8 cellular contexts compared by ENCODE assay signal in genomic region chr4:186297013-186297645, GRCh38. TPM values are rescaled to one million over a fixed set of nuclear protein-coding genes. Genes with fewer than 3 reads are reported as not detected.
DNase-seq lines count a peak whose midpoint lies in the region; TF ChIP-seq lines count a peak whose summit lies in the region.

No MANE protein-coding gene starts in this region.

- POLR2A ChIA-PET in activated CD4-positive, alpha-beta memory T cell treated with anti-CD3 and anti-CD28 coated beads, Interleukin-2, amount 10 ng/mL, durations not matched to agents 7 days and 5 days (lab: Charles Lee): no interaction called here

- H3K4me1 ChIP-seq in effector memory CD4-positive, alpha-beta T cell (ENCODE audit: control insufficient read depth, insufficient read depth, low read length, poor library complexity, severe bottlenecking): peaks cover 4% of the 10 kb centered on the region

- intact Hi-C loops in Calu3 (cut with micrococcal nuclease; ENCODE audit: unreplicated experiment): loop anchor here (1.0 to 10.0 kb wide), 3 partner anchors 176 to 290 kb away; partner anchors contain the start of gene MTNR1A

- DNase-seq in Calu3 (peak; percentile 22), H7 (peak; percentile 74), NCI-H82 (lab: John Stamatoyannopoulos, UW) (peak; percentile 57), dedifferentiated amniotic fluid mesenchymal stem cell (ENCODE audit: extremely low spot score) (peak; percentile 80), middle frontal gyrus (ENCODE audit: extremely low spot score, low spot score) (peak; percentile 52)
- DNase-seq in activated T-cell treated with anti-CD3 and anti-CD28 coated beads, Interleukin-2, amount 50 U/mL, for 48 hours: no peak
- DNase-seq in activated CD4-positive, alpha-beta memory T cell treated with anti-CD3 and anti-CD28 coated beads, Interleukin-2, amount 10 ng/mL, durations not matched to agents 7 days and 5 days: no peak
- no peak for DNase-seq in effector memory CD4-positive, alpha-beta T cell

- no peaks in the 10 kb centered on the region for H3K4me1 Mint-ChIP-seq in Calu3 (ENCODE audit: low read depth, unreplicated experiment)
- H3K4me1 Mint-ChIP-seq in activated CD4-positive, alpha-beta memory T cell treated with anti-CD3 and anti-CD28 coated beads, Interleukin-2, amount 10 ng/mL, durations not matched to agents 7 days and 5 days: no peaks in the 10 kb centered on the region

- no peaks in the 10 kb centered on the region for H3K27me3 Mint-ChIP-seq in Calu3 (ENCODE audit: unreplicated experiment)
- peaks cover 9% of the 10 kb centered on the region for H3K27me3 Mint-ChIP-seq in activated CD4-positive, alpha-beta memory T cell treated with anti-CD3 and anti-CD28 coated beads, Interleukin-2, amount 10 ng/mL, durations not matched to agents 7 days and 5 days

- CTCF ChIA-PET in Calu3 (lab: Charles Lee): no interaction called here
- CTCF ChIA-PET in activated CD4-positive, alpha-beta memory T cell treated with anti-CD3 and anti-CD28 coated beads, Interleukin-2, amount 10 ng/mL, durations not matched to agents 7 days and 5 days (lab: Charles Lee): interaction anchor here (0.7 to 1.5 kb wide), 2 partner anchors 290 to 291 kb away, joined by 5 to 10 read pairs; no protein-coding TSS in a partner anchor

- peaks cover 1% of the 10 kb centered on the region; the same call in 1 of the 2 replicates for H3K27me3 ChIP-seq in H7 (ENCODE audit: control insufficient read depth, insufficient read depth, low read length)
- H3K27me3 ChIP-seq in effector memory CD4-positive, alpha-beta T cell (replicated peaks; ENCODE audit: control insufficient read depth, insufficient read depth, low read length, poor library complexity, severe bottlenecking): no peaks in the 10 kb centered on the region

- H3K9me3 ChIP-seq in effector memory CD4-positive, alpha-beta T cell (ENCODE audit: control insufficient read depth, low read length): no peaks in the 10 kb centered on the region

- peak; percentile 18 for TF ChIP-seq CTCF in Calu3 (IDR thresholded peaks at IDR 0.05; ENCODE audit: unreplicated experiment)

- H3K9me3 Mint-ChIP-seq in Calu3 (ENCODE audit: low read depth, unreplicated experiment): no peaks in the 10 kb centered on the region
- H3K9me3 Mint-ChIP-seq in activated CD4-positive, alpha-beta memory T cell treated with anti-CD3 and anti-CD28 coated beads, Interleukin-2, amount 10 ng/mL, durations not matched to agents 7 days and 5 days: no peaks in the 10 kb centered on the region

- H3K4me3 Mint-ChIP-seq in Calu3 (ENCODE audit: low read depth, unreplicated experiment): no peak overlapping the region
- no peak overlapping the region for H3K4me3 Mint-ChIP-seq in activated CD4-positive, alpha-beta memory T cell treated with anti-CD3 and anti-CD28 coated beads, Interleukin-2, amount 10 ng/mL, durations not matched to agents 7 days and 5 days

- H3K4me3 ChIP-seq in H7 (ENCODE audit: insufficient read depth, low read depth, low read length): no peak overlapping the region
- H3K4me3 ChIP-seq in effector memory CD4-positive, alpha-beta T cell (ENCODE audit: insufficient read depth, low read depth, low read length, poor library complexity, severe bottlenecking): no peak overlapping the region

- no peaks in the 10 kb centered on the region for H3K36me3 Mint-ChIP-seq in Calu3 (ENCODE audit: insufficient read depth, unreplicated experiment)
- no peaks in the 10 kb centered on the region for H3K36me3 Mint-ChIP-seq in activated CD4-positive, alpha-beta memory T cell treated with anti-CD3 and anti-CD28 coated beads, Interleukin-2, amount 10 ng/mL, durations not matched to agents 7 days and 5 days (ENCODE audit: low read depth)

- no peak overlapping the region for H3K27ac Mint-ChIP-seq in Calu3 (ENCODE audit: unreplicated experiment)
- no peak overlapping the region for H3K27ac Mint-ChIP-seq in activated CD4-positive, alpha-beta memory T cell treated with anti-CD3 and anti-CD28 coated beads, Interleukin-2, amount 10 ng/mL, durations not matched to agents 7 days and 5 days

- BruUV-seq in Calu3 (replicated peaks; lab: Mats Ljungman, UMichigan): no TSS peak

- no peaks in the 10 kb centered on the region for H3K36me3 ChIP-seq in H7 (replicated peaks; ENCODE audit: control insufficient read depth, insufficient read depth, low read length)
- no peaks in the 10 kb centered on the region for H3K36me3 ChIP-seq in effector memory CD4-positive, alpha-beta T cell (ENCODE audit: control insufficient read depth, insufficient read depth, low read length)

- H3K27ac ChIP-seq in effector memory CD4-positive, alpha-beta T cell (ENCODE audit: insufficient read depth, low read length, poor library complexity, severe bottlenecking): no peak overlapping the region

RNA-seq across cellular contexts. Expression of gene F11, which starts 31.1 kb away (rescaled TPM):
- total RNA-seq in Calu3 (2022): 0.38 and 0.86 TPM in 2 replicates
- 0.28 and 0.30 TPM in 2 replicates for total RNA-seq in H7 (2014; rRNA removed; shearing (Covaris generic))
- not detected for total RNA-seq in activated CD4-positive, alpha-beta memory T cell treated with anti-CD3 and anti-CD28 coated beads, Interleukin-2, amount 10 ng/mL, durations not matched to agents 7 days and 5 days

Comparison
In these comparisons a context has a peak if more than half of its experiments do, and no peak if none do; other contexts are left out.
1. DNase-seq: peak in Calu3 (single experiment), H7 (single experiment), NCI-H82 (single experiment), dedifferentiated amniotic fluid mesenchymal stem cell (single experiment) and middle frontal gyrus (single experiment); none in activated T-cell treated with anti-CD3 and anti-CD28 coated beads, Interleukin-2, amount 50 U/mL, for 48 hours (0 of 2), activated CD4-positive, alpha-beta memory T cell treated with anti-CD3 and anti-CD28 coated beads, Interleukin-2, amount 10 ng/mL, durations not matched to agents 7 days and 5 days (single experiment) and effector memory CD4-positive, alpha-beta T cell (0 of 3).